ENCODE assay signal across 31 cellular contexts in genomic region chr13:29516880-29517279, GRCh38.
"Had no signal": no experiment of that assay in that cellular context is flagged by ENCODE, and none has a peak within 500 bp of the region (broad histone marks: within the 10 kb centered on the region; RNA-seq: fewer than 3 reads in every experiment).

No MANE protein-coding gene starts in this region.

- H3K4me3 Mint-ChIP-seq: activated CD4-positive, alpha-beta memory T cell treated with anti-CD3 and anti-CD28 coated beads for 36 hours; activated naive CD4-positive, alpha-beta T cell treated with anti-CD3 and anti-CD28 coated beads, Interleukin-2, amount 50 U/mL, for 24 hours; activated naive CD8-positive, alpha-beta T cell treated with anti-CD3 and anti-CD28 coated beads, Interleukin-2, amount 10 ng/mL, durations not matched to agents 7 days and 5 days; activated T-cell treated with anti-CD3 and anti-CD28 coated beads, Interleukin-2, amount 50 U/mL, for 24 hours; central memory CD8-positive, alpha-beta T cell; T-helper 1 cell treated with Interleukin-12 subunit alpha and Interleukin-12 subunit beta and Interleukin-4 antibody, amounts not matched to agents 30 μg/mL and 1 μg/mL, for 36 hours; T-helper 2 cell treated with Interferon-gamma antibody and Interleukin-4, amounts not matched to agents 5 μg/mL and 100 μg/mL, for 36 hours; WTC11 had no signal

- H3K27ac ChIP-seq: ascending aorta, cardiac muscle cell, KMS-11, SJSA1 had no signal

- H3K4me3 ChIP-seq: ascending aorta, cardiac muscle cell, SJSA1 had no signal

- H3K27me3 ChIP-seq: ascending aorta, cardiac muscle cell, SJSA1 had no signal

- DNase-seq: activated CD4-positive, alpha-beta memory T cell treated with anti-CD3 and anti-CD28 coated beads for 36 hours; activated CD4-positive, alpha-beta T cell treated with anti-CD3 and anti-CD28 coated beads for 4 hours; activated CD4-positive, alpha-beta T cell treated with anti-CD3 and anti-CD28 coated beads, Interleukin-2, amount 50 U/mL, for 1 hour; activated CD8-positive, alpha-beta memory T cell treated with anti-CD3 and anti-CD28 coated beads, Interleukin-2, amount 50 U/mL, for 48 hours; activated gamma-delta T cell; activated naive CD4-positive, alpha-beta T cell treated with Interleukin-2 at 50 U/mL for 16 hours; activated naive CD8-positive, alpha-beta T cell treated with anti-CD3 and anti-CD28 coated beads, Interleukin-2, amount 10 ng/mL, durations not matched to agents 7 days and 5 days; activated T-cell treated with anti-CD3 and anti-CD28 coated beads, Interleukin-2, amount 50 U/mL, for 24 hours; amygdala; MM.1S; MV-4-11; NCI-H1092; NCI-H1436 treated with DMSO at 0.1 percent for 48 hours; NCI-H1694 treated with DMSO at 0.1 percent for 48 hours; NCI-H2029; NCI-H345; NCI-H524 treated with DMSO at 0.1 percent for 48 hours; SHP77 treated with DMSO at 0.1 percent for 48 hours; SK-N-SH had no signal

- H3K27me3 Mint-ChIP-seq: activated CD4-positive, alpha-beta memory T cell treated with anti-CD3 and anti-CD28 coated beads for 36 hours; activated naive CD4-positive, alpha-beta T cell treated with anti-CD3 and anti-CD28 coated beads, Interleukin-2, amount 50 U/mL, for 24 hours; activated naive CD8-positive, alpha-beta T cell treated with anti-CD3 and anti-CD28 coated beads, Interleukin-2, amount 10 ng/mL, durations not matched to agents 7 days and 5 days; activated T-cell treated with anti-CD3 and anti-CD28 coated beads, Interleukin-2, amount 50 U/mL, for 24 hours; central memory CD8-positive, alpha-beta T cell had no signal

- H3K27ac Mint-ChIP-seq: activated CD4-positive, alpha-beta memory T cell treated with anti-CD3 and anti-CD28 coated beads for 36 hours; activated naive CD4-positive, alpha-beta T cell treated with anti-CD3 and anti-CD28 coated beads, Interleukin-2, amount 50 U/mL, for 24 hours; activated naive CD8-positive, alpha-beta T cell treated with anti-CD3 and anti-CD28 coated beads, Interleukin-2, amount 10 ng/mL, durations not matched to agents 7 days and 5 days; activated T-helper 2 cell treated with anti-CD3 and anti-CD28 coated beads, Interferon-gamma antibody, Interleukin-2, Interleukin-4, amounts not matched to agents 10 μg/mL and 5 μg/mL and 100 μg/mL, durations not matched to agents 14 hours and 24 hours and 36 hours; T-helper 1 cell treated with Interleukin-12 subunit alpha and Interleukin-12 subunit beta and Interleukin-4 antibody, amounts not matched to agents 30 μg/mL and 1 μg/mL, for 36 hours; T-helper 2 cell treated with Interferon-gamma antibody and Interleukin-4, amounts not matched to agents 5 μg/mL and 100 μg/mL, for 36 hours; WTC11 had no signal

- H3K4me2 ChIP-seq: KMS-11, SK-N-SH had no signal

- ATAC-seq: activated CD4-positive, CD25-positive, alpha-beta regulatory T cell treated with anti-CD3 and anti-CD28 coated beads, Interleukin-2, amount 50 U/mL, for 24 hours; Panc1; WTC11 had no signal

- H3K9me3 Mint-ChIP-seq: activated CD4-positive, alpha-beta memory T cell treated with anti-CD3 and anti-CD28 coated beads for 36 hours; activated naive CD4-positive, alpha-beta T cell treated with anti-CD3 and anti-CD28 coated beads, Interleukin-2, amount 50 U/mL, for 24 hours; activated naive CD8-positive, alpha-beta T cell treated with anti-CD3 and anti-CD28 coated beads, Interleukin-2, amount 10 ng/mL, durations not matched to agents 7 days and 5 days; activated T-cell treated with anti-CD3 and anti-CD28 coated beads, Interleukin-2, amount 50 U/mL, for 24 hours; activated T-helper 2 cell treated with anti-CD3 and anti-CD28 coated beads, Interferon-gamma antibody, Interleukin-2, Interleukin-4, amounts not matched to agents 10 μg/mL and 5 μg/mL and 100 μg/mL, durations not matched to agents 14 hours and 24 hours and 36 hours; central memory CD8-positive, alpha-beta T cell; T-helper 1 cell treated with Interleukin-12 subunit alpha and Interleukin-12 subunit beta and Interleukin-4 antibody, amounts not matched to agents 30 μg/mL and 1 μg/mL, for 36 hours; T-helper 2 cell treated with Interferon-gamma antibody and Interleukin-4, amounts not matched to agents 5 μg/mL and 100 μg/mL, for 36 hours; WTC11 had no signal

- H3K9ac ChIP-seq: KMS-11, SK-N-SH had no signal

- H3K4me1 Mint-ChIP-seq: activated naive CD4-positive, alpha-beta T cell treated with anti-CD3 and anti-CD28 coated beads, Interleukin-2, amount 50 U/mL, for 24 hours; activated naive CD8-positive, alpha-beta T cell treated with anti-CD3 and anti-CD28 coated beads, Interleukin-2, amount 10 ng/mL, durations not matched to agents 7 days and 5 days; central memory CD8-positive, alpha-beta T cell; WTC11 had no signal

- H3K9me3 ChIP-seq: ascending aorta, SJSA1, SK-N-SH had no signal
